ENCODE assay signal across 19 cellular contexts in the genomic region with DNA sequence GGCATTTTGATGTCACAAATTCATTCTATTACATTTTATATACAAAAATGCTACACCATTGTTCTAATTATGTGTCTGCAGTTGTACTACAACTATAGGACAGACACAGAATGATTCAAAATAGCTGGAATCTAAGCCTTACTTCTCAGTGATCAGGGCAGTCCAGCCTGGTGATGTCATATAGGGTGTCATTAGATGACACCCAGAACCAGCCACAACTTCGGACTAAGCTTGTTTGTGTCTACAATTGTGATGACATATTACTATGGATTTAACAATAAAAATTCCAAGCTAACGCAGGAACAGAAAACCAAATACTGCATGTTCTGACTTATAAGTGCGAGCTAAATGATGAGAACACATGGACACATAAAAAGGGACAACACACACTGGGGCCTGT. TPM values are rescaled to one million over a fixed set of nuclear protein-coding genes. Genes with fewer than 3 reads are reported as not detected.
"Had no signal": no experiment of that assay in that cellular context is flagged by ENCODE, and none has a peak within 500 bp of the region (broad histone marks: within the 10 kb centered on the region; RNA-seq: fewer than 3 reads in every experiment).

No MANE protein-coding gene starts in this region.

- ATAC-seq: heart left ventricle; left colon; left ventricle myocardium superior; naive thymus-derived CD4-positive, alpha-beta T cell; psoas muscle had no signal

- H3K4me3 Mint-ChIP-seq: naive thymus-derived CD4-positive, alpha-beta T cell; nephron progenitor cell had no signal

- H3K9me3 Mint-ChIP-seq: nephron progenitor cell had no signal

- H3K27ac Mint-ChIP-seq: naive thymus-derived CD4-positive, alpha-beta T cell; nephron progenitor cell had no signal

- H3K27ac ChIP-seq: colonic mucosa, heart left ventricle, psoas muscle, sigmoid colon had no signal

- H3K4me3 ChIP-seq: colonic mucosa, heart left ventricle, lung, psoas muscle, sigmoid colon had no signal

- H3K4me1 ChIP-seq: colonic mucosa, psoas muscle, sigmoid colon had no signal

- H3K27me3 ChIP-seq: colonic mucosa had no signal

- H3K4me1 Mint-ChIP-seq: nephron progenitor cell had no signal

- FAIRE-seq: frontal cortex, small intestine had no signal

- DNase-seq: colonic mucosa; dermis blood vessel endothelial cell; erythroblast; heart left ventricle; hippocampal formation; left colon; left ventricle myocardium superior; naive thymus-derived CD4-positive, alpha-beta T cell; nephron progenitor cell; psoas muscle; retina; sigmoid colon; small intestine; stimulated activated CD4-positive, alpha-beta T cell treated with anti-CD3 and anti-CD28 coated beads, Interleukin-2, amount 100 ng/mL, for 48 hours; stimulated activated naive CD4-positive, alpha-beta T cell treated with Interleukin-2 at 50 U/mL for 16 hours; trophoblast cell had no signal

- H3K9me3 ChIP-seq: colonic mucosa, heart left ventricle, psoas muscle, sigmoid colon had no signal

- H3K36me3 ChIP-seq: colonic mucosa, heart left ventricle, sigmoid colon had no signal

RNA-seq across cellular contexts. Expression of gene M1AP, which starts 31.0 kb away (rescaled TPM):
- total RNA-seq: dermis blood vessel endothelial cell, glomerular endothelial cell, left ventricle myocardium superior had no signal
- polyA plus RNA-seq: naive thymus-derived CD4-positive, alpha-beta T cell had no signal
